2 cellular contexts compared by ENCODE assay signal in genomic region chr1:39363267-39363666, GRCh38.
TF ChIP-seq lines count a peak whose summit lies in the region.

No MANE protein-coding gene starts in this region.

TF ChIP-seq in IMR-90, 13 proteins besides CTCF, POLR2A, EP300 and RAD21:
- TF ChIP-seq CEBPB (IDR thresholded peaks at IDR 0.05; ENCODE audit: low read depth, low read length) (peak; percentile 83), BHLHE40 (IDR thresholded peaks at IDR 0.05; ENCODE audit: low read depth, low read length) (no peak)

TF ChIP-seq in K562, 482 proteins besides CTCF, POLR2A, EP300 and RAD21:
- TF ChIP-seq MTA2 (IDR thresholded peaks at IDR 0.05; ENCODE audit: low read depth): no peak
- TF ChIP-seq CEBPG (CRISPR knock-in tag; IDR thresholded peaks at IDR 0.05): no peak
- TF ChIP-seq CEBPG (tag; conservative IDR thresholded peaks at IDR 0.05 in 1 of 2, IDR thresholded peaks at IDR 0.05 in 1 of 2): peak; percentile 66 to 93
- TF ChIP-seq CEBPB (tag; IDR thresholded peaks at IDR 0.05): peak; percentile 89
